In genomic region chr17:80855968-80856862, GRCh38 we compare ENCODE assay signal across 8 cellular contexts.
DNase-seq lines count a peak whose midpoint lies in the region; ATAC-seq and TF ChIP-seq lines count a peak whose summit lies in the region.

No MANE protein-coding gene starts in this region.

- H3K27me3 ChIP-seq in A673 (replicated peaks; ENCODE audit: insufficient read depth, low read depth, low read length, poor library complexity) (no peaks in the 10 kb centered on the region), mesenchymal stem cell (ENCODE audit: control insufficient read depth in 1 of 2, insufficient read depth in 1 of 2, low read length in 2 of 2) (no peaks in the 10 kb centered on the region)

- WGBS in mesenchymal stem cell: 69% methylated on average over 16 of the region's 21 CpGs

- H4K91ac ChIP-seq in mesenchymal stem cell (ENCODE audit: low read length): peak overlapping the region; percentile 79

- no peaks in the 10 kb centered on the region for H3K9me3 ChIP-seq in A673 (ENCODE audit: low read depth, low read length, poor library complexity, severe bottlenecking)
- H3K9me3 ChIP-seq in mesenchymal stem cell (ENCODE audit: control insufficient read depth, low read length): no peaks in the 10 kb centered on the region

- peaks cover 33% of the 10 kb centered on the region for H3K4me1 Mint-ChIP-seq in stimulated activated memory B cell treated with anti-CD40 and anti-IgM and Interleukin-4, amounts not matched to agents 10 μg/mL and 1 μg/mL and 100 μg/mL, for 72 hours

- H3K9ac ChIP-seq in mesenchymal stem cell (ENCODE audit: low read length): peak overlapping the region; percentile 93

- H3K4ac ChIP-seq in mesenchymal stem cell (ENCODE audit: low read depth in 1 of 2, low read length in 2 of 2): peak overlapping the region in 1 of 2 experiments; percentile 88

- TF ChIP-seq CTCF in A673 (conservative IDR thresholded peaks at IDR 0.05; ENCODE audit: low read depth, low read length): no peak
- TF ChIP-seq CTCF in astrocyte of the cerebellum (IDR thresholded peaks at IDR 0.05; ENCODE audit: low read depth, low read length, missing control alignments): no peak

- H2BK120ac ChIP-seq in mesenchymal stem cell (ENCODE audit: low read depth, low read length): peak overlapping the region; percentile 56

- in situ Hi-C loops in astrocyte of the cerebellum (cut with HindIII; ENCODE audit: low sequenced_read_pairs): no loop called here

- H2BK15ac ChIP-seq in mesenchymal stem cell (ENCODE audit: low read depth, poor library complexity, severe bottlenecking): no peak overlapping the region

- H4K8ac ChIP-seq in mesenchymal stem cell (ENCODE audit: low read length): peak overlapping the region; percentile 68

- H3K36me3 Mint-ChIP-seq in stimulated activated memory B cell treated with anti-CD40 and anti-IgM and Interleukin-4, amounts not matched to agents 10 μg/mL and 1 μg/mL and 100 μg/mL, for 72 hours: peaks cover 75% of the 10 kb centered on the region

- peak; percentile 28 for TF ChIP-seq POLR2A in GM19193 (IDR thresholded peaks at IDR 0.05; ENCODE audit: extremely low read depth, insufficient read depth, insufficient read length)

- CTCF ChIA-PET in A673 (lab: Charles Lee): interaction anchor here (0.5 kb wide), 1 partner anchor 245 kb away, joined by 3 read pairs; no protein-coding TSS in a partner anchor

- H3K36me3 ChIP-seq in A673 (ENCODE audit: insufficient read depth, low read length, poor library complexity, severe bottlenecking) (no peaks in the 10 kb centered on the region), mesenchymal stem cell (ENCODE audit: control insufficient read depth in 1 of 2, insufficient read depth in 2 of 2, low read depth in 1 of 2, low read length in 2 of 2) (peaks cover 20 to 52% of the 10 kb centered on the region in 2 experiments)

- no peak overlapping the region for H2BK5ac ChIP-seq in mesenchymal stem cell (ENCODE audit: low read depth, low read length, poor library complexity, severe bottlenecking)

- H3K4me3 ChIP-seq in A673 (ENCODE audit: low read depth, low read length, poor library complexity, severe bottlenecking) (no peak overlapping the region), astrocyte of the cerebellum (ENCODE audit: low read depth, low read length) (no peak overlapping the region), mesenchymal stem cell (ENCODE audit: insufficient read depth in 1 of 2, low read depth in 1 of 2, low read length in 2 of 2) (no peak overlapping the region)

- POLR2A ChIA-PET in A673 (lab: Charles Lee; ENCODE audit: low non-redundant PET): no interaction called here

- peak overlapping the region; percentile 67 to 97 for H3K18ac ChIP-seq in mesenchymal stem cell (ENCODE audit: low read depth in 1 of 2, low read length in 2 of 2)

- H3K79me1 ChIP-seq in mesenchymal stem cell (replicated peaks; ENCODE audit: low read length, poor library complexity, severe bottlenecking): peaks cover 13% of the 10 kb centered on the region

- H3K27ac Mint-ChIP-seq in stimulated activated memory B cell treated with anti-CD40 and anti-IgM and Interleukin-4, amounts not matched to agents 10 μg/mL and 1 μg/mL and 100 μg/mL, for 72 hours: peak overlapping the region; percentile 92

- BruUV-seq in A673 (replicated peaks; lab: Mats Ljungman, UMichigan): no TSS peak

- DNase-seq in A673 (ENCODE audit: low spot score): peak; percentile 48
- DNase-seq in T-helper 9 cell: peak; percentile 36
- DNase-seq in astrocyte of the cerebellum (ENCODE audit: low read depth): peak; percentile 91
- peak; percentile 100 for DNase-seq in mesenchymal stem cell
- DNase-seq in superior temporal gyrus (ENCODE audit: extremely low spot score): no peak

- peak overlapping the region; percentile 37 to 65 for H2BK12ac ChIP-seq in mesenchymal stem cell (ENCODE audit: low read length in 2 of 2)

- peak overlapping the region; percentile 23 for H2AFZ ChIP-seq in mesenchymal stem cell (ENCODE audit: low read depth, low read length)

- no peak overlapping the region for H3K4me2 ChIP-seq in mesenchymal stem cell (ENCODE audit: low read length, poor library complexity, severe bottlenecking)

- peak; percentile 78 for ATAC-seq in HG03378 (IDR thresholded peaks at IDR 0.05; ENCODE audit: unreplicated experiment)
- peak; percentile 96 for ATAC-seq in stimulated activated memory B cell treated with anti-CD40 and anti-IgM and Interleukin-4, amounts not matched to agents 10 μg/mL and 1 μg/mL and 100 μg/mL, for 72 hours

- intact Hi-C loops in A673 (cut with micrococcal nuclease; ENCODE audit: unreplicated experiment): no loop called here

- peak overlapping the region; percentile 23 for H3K4me3 Mint-ChIP-seq in stimulated activated memory B cell treated with anti-CD40 and anti-IgM and Interleukin-4, amounts not matched to agents 10 μg/mL and 1 μg/mL and 100 μg/mL, for 72 hours

- no peaks in the 10 kb centered on the region for H3K9me3 Mint-ChIP-seq in stimulated activated memory B cell treated with anti-CD40 and anti-IgM and Interleukin-4, amounts not matched to agents 10 μg/mL and 1 μg/mL and 100 μg/mL, for 72 hours

- no peak overlapping the region for H3K23ac ChIP-seq in mesenchymal stem cell (ENCODE audit: low read length in 2 of 2)

- H3K4me1 ChIP-seq in A673 (ENCODE audit: insufficient read depth, low read length, poor library complexity, severe bottlenecking) (peaks cover 16% of the 10 kb centered on the region), mesenchymal stem cell (ENCODE audit: control insufficient read depth, insufficient read depth, low read depth, low read length) (peaks cover 58% of the 10 kb centered on the region)

- H3K14ac ChIP-seq in mesenchymal stem cell (ENCODE audit: low read length in 2 of 2): peak overlapping the region in 1 of 2 experiments; percentile 78

- no peaks in the 10 kb centered on the region for H3K27me3 Mint-ChIP-seq in stimulated activated memory B cell treated with anti-CD40 and anti-IgM and Interleukin-4, amounts not matched to agents 10 μg/mL and 1 μg/mL and 100 μg/mL, for 72 hours

- peak overlapping the region; percentile 1 for H2AK5ac ChIP-seq in mesenchymal stem cell (ENCODE audit: low read length, severe bottlenecking)

- H3K27ac ChIP-seq in A673 (ENCODE audit: low read depth, low read length, poor library complexity, severe bottlenecking) (peak overlapping the region; percentile 30), mesenchymal stem cell (ENCODE audit: low read length, poor library complexity, severe bottlenecking) (peak overlapping the region; percentile 63)
